8 cellular contexts compared by ENCODE assay signal in the genomic region with DNA sequence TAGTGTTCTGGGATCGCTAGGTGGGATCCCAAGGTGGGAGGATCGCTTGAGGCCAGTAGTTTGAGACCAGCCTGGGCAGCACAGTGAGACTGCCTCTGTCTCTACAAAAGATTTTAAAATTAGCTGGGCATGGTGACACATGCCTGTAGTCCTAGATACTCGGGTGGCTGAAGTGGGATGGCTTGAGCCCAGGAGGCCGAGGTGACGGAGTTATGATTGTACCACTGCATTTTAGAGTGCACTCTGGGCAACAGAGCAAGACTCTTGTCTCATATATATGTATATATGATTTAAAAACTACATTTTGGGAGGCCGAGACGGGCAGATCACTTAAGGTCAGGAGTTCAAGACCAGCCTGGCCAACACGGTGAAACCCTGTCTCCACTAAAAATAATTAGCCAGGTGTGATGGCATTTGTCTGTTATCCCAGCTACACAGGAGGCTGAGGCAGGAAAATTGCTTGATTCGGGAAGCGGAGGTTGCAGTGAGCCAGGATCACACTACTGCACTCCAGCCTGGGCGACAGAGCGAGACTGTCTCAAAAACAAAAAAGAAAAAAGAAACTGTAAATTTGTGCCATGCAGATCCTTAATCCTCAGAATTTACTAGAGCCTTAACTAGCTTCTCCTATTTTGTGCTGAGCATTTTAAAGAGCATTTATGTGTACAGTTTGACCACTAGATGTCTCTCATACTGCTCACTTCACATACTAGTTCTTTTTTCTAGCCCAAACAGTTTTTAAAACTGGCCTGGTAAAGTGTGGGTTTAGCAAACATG.
DNase-seq lines count a peak whose midpoint lies in the region; ATAC-seq and TF ChIP-seq lines count a peak whose summit lies in the region.

No MANE protein-coding gene starts in this region.

- H3K4me3 ChIP-seq in NT2/D1 (ENCODE audit: insufficient read length, low read depth) (no peak overlapping the region), colonic mucosa (no peak overlapping the region), liver (ENCODE audit: low read depth in 1 of 3, low read length in 3 of 3) (no peak overlapping the region)

- H3K27ac ChIP-seq in colonic mucosa = no peak overlapping the region
- H3K27ac ChIP-seq in liver (ENCODE audit: low read depth in 1 of 2, low read length in 2 of 2) = no peak overlapping the region

- intact Hi-C loops in colonic mucosa (cut with DNase I) = loop anchor here (2.0 kb wide), 1 partner anchor 211 kb away; no protein-coding TSS in a partner anchor

- TF ChIP-seq CTCF in colonic mucosa (IDR thresholded peaks at IDR 0.05) (peak; percentile 50), liver (IDR thresholded peaks at IDR 0.05; ENCODE audit: low read depth, low read length, missing input control) (peak; percentile 60)

- H3K27me3 ChIP-seq in NT2/D1 (ENCODE audit: insufficient read depth, insufficient read length) (no peaks in the 10 kb centered on the region), colonic mucosa (no peaks in the 10 kb centered on the region), liver (ENCODE audit: control insufficient read depth in 4 of 4, insufficient read depth in 4 of 4, low read length in 3 of 4) (no peaks in the 10 kb centered on the region)

- H3K4me1 ChIP-seq in NT2/D1 (ENCODE audit: insufficient read depth, insufficient read length) (no peaks in the 10 kb centered on the region), colonic mucosa (no peaks in the 10 kb centered on the region), liver (ENCODE audit: control insufficient read depth in 4 of 4, insufficient read depth in 4 of 4, low read length in 3 of 4) (no peaks in the 10 kb centered on the region)

- 84% methylated on average over 12 of the region's 12 CpGs for WGBS in liver

- DNase-seq in SIG-M5 treated with dmso at 0.1 percent for 504 hours (lab: John Stamatoyannopoulos, UW; ENCODE audit: unreplicated experiment) (peak; percentile 84), SIG-M5 (lab: John Stamatoyannopoulos, UW) (no peak), NT2/D1 (ENCODE audit: low read depth, low spot score) (peak; percentile 20), colonic mucosa (no peak)

- ATAC-seq in HG03378 (IDR thresholded peaks at IDR 0.05; ENCODE audit: unreplicated experiment) (peak; percentile 77), GM18870 (IDR thresholded peaks at IDR 0.05; ENCODE audit: unreplicated experiment) (no peak), HG03460 (IDR thresholded peaks at IDR 0.05; ENCODE audit: unreplicated experiment) (no peak)

- H3K9ac ChIP-seq in NT2/D1 (ENCODE audit: insufficient read length, low read depth) (no peak overlapping the region), colonic mucosa (ENCODE audit: low read depth in 2 of 2, low read length in 2 of 2) (no peak overlapping the region), liver (ENCODE audit: low read depth in 1 of 2, low read length in 2 of 2) (peak overlapping the region in 1 of 2 donors; percentile 32)

- H3K36me3 ChIP-seq in NT2/D1 (ENCODE audit: insufficient read depth, insufficient read length, low read length) (peaks cover 6% of the 10 kb centered on the region), colonic mucosa (no peaks in the 10 kb centered on the region), liver (ENCODE audit: control insufficient read depth in 4 of 4, insufficient read depth in 3 of 4, low read depth in 1 of 4, low read length in 3 of 4) (peaks cover 0 to 7% (median 2%) of the 10 kb centered on the region in 4 donors)

- TF ChIP-seq RAD21 in liver (IDR thresholded peaks at IDR 0.05) = peak; percentile 89 to 90

- H3K9me3 ChIP-seq in NT2/D1 (ENCODE audit: insufficient read depth, low read length) = no peaks in the 10 kb centered on the region
- H3K9me3 ChIP-seq in colonic mucosa = no peaks in the 10 kb centered on the region
- no peaks in the 10 kb centered on the region for H3K9me3 ChIP-seq in liver (ENCODE audit: control insufficient read depth in 4 of 4, low read length in 3 of 4)

TF ChIP-seq in liver, 16 proteins besides CTCF, POLR2A, EP300 and RAD21:
- TF ChIP-seq GABPA (IDR thresholded peaks at IDR 0.05 in 1 of 2, conservative IDR thresholded peaks at IDR 0.05 in 1 of 2) (no peak), YY1 (IDR thresholded peaks at IDR 0.05) (no peak), TAF1 (conservative IDR thresholded peaks at IDR 0.05) (no peak), SP1 (IDR thresholded peaks at IDR 0.05) (no peak), HNF4A (conservative IDR thresholded peaks at IDR 0.05) (no peak), EGR1 (IDR thresholded peaks at IDR 0.05; ENCODE audit: low read depth in 2 of 2) (no peak)
- TF ChIP-seq, protein P1, sequence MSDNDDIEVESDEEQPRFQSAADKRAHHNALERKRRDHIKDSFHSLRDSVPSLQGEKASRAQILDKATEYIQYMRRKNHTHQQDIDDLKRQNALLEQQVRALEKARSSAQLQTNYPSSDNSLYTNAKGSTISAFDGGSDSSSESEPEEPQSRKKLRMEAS (IDR thresholded peaks at IDR 0.05) = no peak

Comparison
In these comparisons a context has a peak if more than half of its experiments do, and no peak if none do; other contexts are left out.
1. DNase-seq: peak in SIG-M5 treated with dmso at 0.1 percent for 504 hours (single experiment) and NT2/D1 (single experiment); none in SIG-M5 (single experiment) and colonic mucosa (single experiment).